ENCODE assay signal across 20 cellular contexts in genomic region chr5:79563247-79563590, GRCh38.
"Had no signal": no experiment of that assay in that cellular context is flagged by ENCODE, and none has a peak within 500 bp of the region (broad histone marks: within the 10 kb centered on the region; RNA-seq: fewer than 3 reads in every experiment).

No MANE protein-coding gene starts in this region.

- H3K4me3 ChIP-seq: esophagus squamous epithelium, psoas muscle, right lobe of liver, SJSA1, spleen, thyroid gland had no signal

- H3K27ac Mint-ChIP-seq: T-cell had no signal

- H3K9me3 ChIP-seq: esophagus squamous epithelium, psoas muscle, right lobe of liver, SJSA1, spleen, thyroid gland had no signal

- H3K9me3 Mint-ChIP-seq: central memory CD8-positive, alpha-beta T cell; immature natural killer cell; nephron progenitor cell; T-cell had no signal

- H3K36me3 ChIP-seq: esophagus squamous epithelium, right lobe of liver, SJSA1, spleen, thyroid gland had no signal

- H3K36me3 Mint-ChIP-seq: brain, immature natural killer cell, T-cell had no signal

- H3K4me3 Mint-ChIP-seq: brain; central memory CD8-positive, alpha-beta T cell; immature natural killer cell; nephron progenitor cell; T-cell had no signal

- H3K27ac ChIP-seq: esophagus squamous epithelium, psoas muscle, right lobe of liver, SJSA1, spleen, thyroid gland had no signal

- H3K27me3 ChIP-seq: esophagus squamous epithelium, right lobe of liver, SJSA1, thyroid gland had no signal

- H3K4me1 ChIP-seq: right lobe of liver, SJSA1 had no signal

- DNase-seq: activated CD4-positive, alpha-beta T cell treated with anti-CD3 and anti-CD28 coated beads, Interleukin-2, amount 50 U/mL, for 4 hours; activated CD4-positive, CD25-positive, alpha-beta regulatory T cell treated with anti-CD3 and anti-CD28 coated beads, Interleukin-2, amount 50 U/mL, for 72 hours; activated effector memory CD4-positive, alpha-beta T cell treated with Interleukin-2 at 50 U/mL for 16 hours; cortex of kidney; effector CD4-positive, alpha-beta T cell; esophagus squamous epithelium; foreskin fibroblast; glutamatergic neuron; hypothalamus; immature natural killer cell; nephron progenitor cell; psoas muscle; right lobe of liver; spleen; T-cell; T1000; thyroid gland had no signal
